In the genomic region with DNA sequence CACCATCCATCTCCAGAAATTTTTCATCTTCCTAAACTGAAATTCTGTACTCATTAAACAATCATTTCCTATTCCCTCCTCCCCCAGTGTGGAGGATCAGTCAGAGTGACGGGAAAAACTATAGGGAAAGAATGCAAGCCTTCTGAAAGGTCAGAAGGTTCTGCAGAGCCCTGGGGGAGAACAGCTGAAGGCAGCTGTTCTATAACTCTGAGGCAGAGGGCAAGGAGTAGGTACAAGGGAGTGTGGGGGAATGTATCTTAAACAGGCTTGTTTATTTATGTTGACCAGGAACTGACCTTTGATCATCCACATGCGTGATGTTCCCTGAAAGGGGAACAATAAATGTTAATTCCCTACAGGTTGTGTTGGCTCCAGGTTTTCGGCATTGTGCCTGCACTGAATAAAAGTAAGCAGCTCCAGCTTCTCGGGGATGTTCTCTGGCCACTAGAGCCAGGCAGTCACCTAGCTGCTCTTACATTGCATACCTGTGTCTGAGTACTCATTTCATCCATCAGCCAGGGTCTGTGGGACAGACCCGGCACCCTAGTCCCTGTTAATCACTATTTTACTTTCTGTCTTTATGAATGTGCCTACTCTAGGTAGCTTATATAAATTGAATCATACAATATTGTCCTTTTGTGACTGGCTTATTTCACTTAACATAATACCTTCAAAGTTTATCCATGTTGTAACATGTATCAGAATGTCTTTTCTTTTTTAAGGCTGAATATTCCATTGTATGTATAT, we compare ENCODE assay signal across 21 cellular contexts. TPM values are rescaled to one million over a fixed set of nuclear protein-coding genes. Genes with fewer than 3 reads are reported as not detected.
DNase-seq lines count a peak whose midpoint lies in the region; ATAC-seq and TF ChIP-seq lines count a peak whose summit lies in the region.
"Had no signal": no experiment of that assay in that cellular context is flagged by ENCODE, and none has a peak within 500 bp of the region (broad histone marks: within the 10 kb centered on the region; RNA-seq: fewer than 3 reads in every experiment).

No MANE protein-coding gene starts in this region.

- peaks cover 0 to 3% of the 10 kb centered on the region in 2 experiments; a peak in 1 of 4 replicates for H3K79me1 ChIP-seq in IMR-90 (ENCODE audit: low read depth in 1 of 2, low read length in 2 of 2)

- H2BK15ac ChIP-seq in IMR-90 (ENCODE audit: low read depth, low read length): peak overlapping the region; percentile 64; the same call in 1 of the 3 replicates

- POLR2A ChIA-PET in IMR-90 (lab: Charles Lee; ENCODE audit: unreplicated experiment): no interaction called here

- H4K91ac ChIP-seq in IMR-90 (ENCODE audit: insufficient read depth, low read depth, low read length): no peak overlapping the region

- ATAC-seq in IMR-90 (ENCODE audit: low read depth): peak; percentile 52
- ATAC-seq: esophagus mucosa; left lung; SK-N-SH treated with all-trans-retinoic acid at 6 μM for 48 hours; stimulated activated memory B cell treated with anti-CD40 and anti-IgM and Interleukin-4, amounts not matched to agents 10 μg/mL and 1 μg/mL and 100 μg/mL, for 72 hours had no signal

- H3K27ac ChIP-seq in IMR-90 (ENCODE audit: insufficient read depth, low read length) (peak overlapping the region; percentile 86; the same call in 1 of the 2 replicates), prostate gland (no peak overlapping the region)
- H3K27ac ChIP-seq: cardiac muscle cell, left lung had no signal

- H3K9me3 ChIP-seq in IMR-90 (ENCODE audit: control insufficient read depth, insufficient read depth, low read length): no peaks in the 10 kb centered on the region
- no peaks in the 10 kb centered on the region for H3K9me3 ChIP-seq in prostate gland
- H3K9me3 ChIP-seq: left lung had no signal

- H2AK9ac ChIP-seq in IMR-90 (replicated peaks; ENCODE audit: low read depth, low read length, poor library complexity): no peak overlapping the region

- in situ Hi-C loops in IMR-90 (cut with MboI; ENCODE audit: low sequenced_read_pairs): no loop called here

- no peak overlapping the region for H3K14ac ChIP-seq in IMR-90 (replicated peaks; ENCODE audit: low read depth, low read length)

- H3K27me3 ChIP-seq in IMR-90 (ENCODE audit: control insufficient read depth, insufficient read depth, low read length) (no peaks in the 10 kb centered on the region), prostate gland (replicated peaks; ENCODE audit: insufficient read depth) (no peaks in the 10 kb centered on the region)
- H3K27me3 ChIP-seq: cardiac muscle cell, left lung had no signal

- H2BK5ac ChIP-seq in IMR-90 (ENCODE audit: low read depth, low read length, poor library complexity, severe bottlenecking): no peak overlapping the region

- no peaks in the 10 kb centered on the region for H4K20me1 ChIP-seq in IMR-90 (ENCODE audit: insufficient read depth, low read length)

- H3K56ac ChIP-seq in IMR-90 (ENCODE audit: extremely low read depth, insufficient read depth, low read length): no peak overlapping the region

- no peak overlapping the region for H2BK120ac ChIP-seq in IMR-90 (ENCODE audit: low read depth, low read length)

- H3K4me3 ChIP-seq in IMR-90 (ENCODE audit: insufficient read depth, low read depth, low read length) (no peak overlapping the region), choroid plexus epithelial cell (ENCODE audit: low read depth, low read length) (no peak overlapping the region), prostate gland (no peak overlapping the region)
- H3K4me3 ChIP-seq: cardiac muscle cell, left lung had no signal

- CTCF ChIA-PET in IMR-90 (lab: Yijun Ruan, JAX): no interaction called here

- no peak overlapping the region; the same call in 1 of the 2 replicates for H3K18ac ChIP-seq in IMR-90 (ENCODE audit: low read depth, low read length)

- no peak overlapping the region for H2AK5ac ChIP-seq in IMR-90 (ENCODE audit: low read depth, low read length)

- peak overlapping the region; percentile 52 for H3K4me2 ChIP-seq in IMR-90 (ENCODE audit: low read depth, low read length)

- TF ChIP-seq CTCF in IMR-90 (conservative IDR thresholded peaks at IDR 0.05; ENCODE audit: low read depth, low read length) (no peak), choroid plexus epithelial cell (conservative IDR thresholded peaks at IDR 0.05; ENCODE audit: low read depth, low read length) (no peak), prostate gland (IDR thresholded peaks at IDR 0.05) (no peak)

- H3K9ac ChIP-seq in IMR-90 (ENCODE audit: low read depth, low read length): no peak overlapping the region

- TF ChIP-seq RAD21 in IMR-90 (IDR thresholded peaks at IDR 0.05; ENCODE audit: low read length): no peak

- dilution Hi-C loops in IMR-90 (cut with HindIII; ENCODE audit: low sequenced_read_pairs, unreplicated experiment): no loop called here

- no peaks in the 10 kb centered on the region for H3K9me1 ChIP-seq in IMR-90 (ENCODE audit: insufficient read depth, low read length)

- no peak overlapping the region for H2AFZ ChIP-seq in IMR-90 (replicated peaks; ENCODE audit: low read length, poor library complexity)

- H3K4ac ChIP-seq in IMR-90 (ENCODE audit: low read depth, low read length): no peak overlapping the region

- no peak for TF ChIP-seq POLR2A in IMR-90 (IDR thresholded peaks at IDR 0.05; ENCODE audit: low read depth, low read length)
- TF ChIP-seq POLR2A in prostate gland (IDR thresholded peaks at IDR 0.05): no peak

- peaks cover 1% of the 10 kb centered on the region; the same call in 1 of the 2 replicates for H3K4me1 ChIP-seq in IMR-90 (ENCODE audit: control insufficient read depth, insufficient read depth, low read length)
- H3K4me1 ChIP-seq in prostate gland (replicated peaks): no peaks in the 10 kb centered on the region

- BruUV-seq in IMR-90 (replicated peaks; lab: Mats Ljungman, UMichigan): no TSS peak

- H2BK20ac ChIP-seq in IMR-90 (ENCODE audit: low read depth, low read length): no peak overlapping the region

- no peak overlapping the region; the same call in 1 of the 2 replicates for H4K5ac ChIP-seq in IMR-90 (ENCODE audit: low read depth, low read length)

- H3K23ac ChIP-seq in IMR-90 (ENCODE audit: low read depth, low read length): no peak overlapping the region

- peak; percentile 35 for DNase-seq in ELF-1 (ENCODE audit: low read depth, low spot score)
- peak; percentile 60 for DNase-seq in IMR-90
- DNase-seq in choroid plexus epithelial cell (ENCODE audit: low read depth): peak; percentile 61
- peak; percentile 22 for DNase-seq in myocyte (ENCODE audit: low read depth)
- no peak for DNase-seq in prostate gland (ENCODE audit: low spot score)
- no peak for DNase-seq in NCI-H2029 (lab: John Stamatoyannopoulos, UW)
- DNase-seq in NCI-H345 treated with DMSO at 0.1 percent for 48 hours (lab: John Stamatoyannopoulos, UW; ENCODE audit: unreplicated experiment): no peak
- no peak for DNase-seq in NCI-H345 (lab: John Stamatoyannopoulos, UW)
- DNase-seq: activated naive CD8-positive, alpha-beta T cell treated with anti-CD3 and anti-CD28 coated beads for 36 hours; CD4-positive, alpha-beta memory T cell; DMS79; glutamatergic neuron; left lung; NCI-H1694; NCI-H446; nucleus accumbens; T1000 had no signal

- H4K8ac ChIP-seq in IMR-90 (ENCODE audit: low read depth in 2 of 2, low read length in 2 of 2): no peak overlapping the region; a peak in 1 of 4 replicates

- 65% methylated on average over 3 of the region's 5 CpGs; no CpG with 5 or more reads in 1 of the 2 experiments for WGBS in IMR-90 (ENCODE audit: extremely low coverage in 2 of 2, insufficient read length in 1 of 2), 2 experiments
- 83% methylated on average over 5 of the region's 5 CpGs for WGBS in prostate gland

- H3K36me3 ChIP-seq in IMR-90 (ENCODE audit: control insufficient read depth, insufficient read depth, low read length) (peaks cover 4% of the 10 kb centered on the region; the same call in 1 of the 2 replicates), prostate gland (no peaks in the 10 kb centered on the region)
- H3K36me3 ChIP-seq: cardiac muscle cell had no signal

- intact Hi-C loops in IMR-90 (cut with micrococcal nuclease): no loop called here
- intact Hi-C loops in prostate gland (cut with DNase I): no loop called here

TF ChIP-seq in IMR-90, 13 proteins besides CTCF, POLR2A, EP300 and RAD21 (continues in another document):
- TF ChIP-seq CEBPB (IDR thresholded peaks at IDR 0.05; ENCODE audit: low read depth, low read length) (no peak), MAFK (IDR thresholded peaks at IDR 0.05; ENCODE audit: low read depth, low read length) (no peak), USF2 (IDR thresholded peaks at IDR 0.05; ENCODE audit: low read depth, low read length) (no peak), BHLHE40 (IDR thresholded peaks at IDR 0.05; ENCODE audit: low read depth, low read length) (no peak), NFE2L2 (IDR thresholded peaks at IDR 0.05; ENCODE audit: low read depth, low read length) (no peak), RFX5 (IDR thresholded peaks at IDR 0.05; ENCODE audit: low read depth, low read length) (no peak), MXI1 (IDR thresholded peaks at IDR 0.05; ENCODE audit: borderline replicate concordance, low read depth, low read length) (no peak), SMC3 (IDR thresholded peaks at IDR 0.05; ENCODE audit: low read depth, low read length) (no peak)

RNA-seq across cellular contexts. Expression of gene IFIT1, which starts 5.8 kb away (rescaled TPM):
- total RNA-seq in IMR-90 (2012; rRNA removed) (6.8 and 7.5 TPM in 2 replicates), myocyte (22.7 and 49.0 TPM in 2 replicates), prostate gland (10 to 100 TPM in 1 of 2 donors, 1 to 10 TPM in 1; 7.6 to 17.4 TPM)
- 4.5 and 6.1 TPM in 2 replicates for polyA plus RNA-seq in IMR-90 (2012; rRNA removed)
- 1.2 and 2.8 TPM in 2 replicates for polyA plus RNA-seq in IMR-90 (2012; cell fraction: cytosol; rRNA removed)
- 0.23 and 3.1 TPM in 2 replicates for polyA plus RNA-seq in IMR-90 (2012; cell fraction: nucleus; rRNA removed; ENCODE audit: low replicate concordance)
- 5.6 TPM for polyA plus RNA-seq in myocyte (2012)

RNA-seq across cellular contexts. Expression of gene IFIT5, which starts 16.2 kb away (rescaled TPM):
- total RNA-seq in IMR-90 (2012; rRNA removed) (18.1 and 21.7 TPM in 2 replicates), myocyte (19.5 and 21.6 TPM in 2 replicates), prostate gland (10 to 100 TPM; 11.5 TPM)
- 3.9 and 5.2 TPM in 2 replicates for polyA plus RNA-seq in IMR-90 (2012; rRNA removed)
- polyA plus RNA-seq in IMR-90 (2012; cell fraction: cytosol; rRNA removed): 1.2 and 1.7 TPM in 2 replicates
- polyA plus RNA-seq in IMR-90 (2012; cell fraction: nucleus; rRNA removed; ENCODE audit: low replicate concordance): 0.24 and 1.7 TPM in 2 replicates
- 4.4 TPM for polyA plus RNA-seq in myocyte (2012)

RNA-seq across cellular contexts. Expression of gene IFIT1B, which starts 20.3 kb away (rescaled TPM):
- total RNA-seq in IMR-90 (2012; rRNA removed) (not detected in 2 replicates), myocyte (not detected in 2 replicates), prostate gland (not detected)
- not detected in 2 replicates for polyA plus RNA-seq in IMR-90 (2012; rRNA removed)
- not detected in 2 replicates for polyA plus RNA-seq in IMR-90 (2012; cell fraction: cytosol; rRNA removed)
- not detected in 2 replicates for polyA plus RNA-seq in IMR-90 (2012; cell fraction: nucleus; rRNA removed; ENCODE audit: low replicate concordance)
- not detected for polyA plus RNA-seq in myocyte (2012)
- total RNA-seq: activated naive CD8-positive, alpha-beta T cell treated with anti-CD3 and anti-CD28 coated beads for 36 hours; cardiac muscle cell; CD4-positive, alpha-beta memory T cell; esophagus mucosa; left lung had no signal
- polyA plus RNA-seq: CD4-positive, alpha-beta memory T cell had no signal

Comparison
In these comparisons a context has a peak if more than half of its experiments do, and no peak if none do; other contexts are left out.
1. DNase-seq: peak in ELF-1 (single experiment), IMR-90 (single experiment), choroid plexus epithelial cell (single experiment) and myocyte (single experiment); none in prostate gland (single experiment), NCI-H2029 (single experiment), NCI-H345 treated with DMSO at 0.1 percent for 48 hours (single experiment) and NCI-H345 (single experiment).